8 cellular contexts compared by ENCODE assay signal in genomic region chr12:106956048-106956935, GRCh38. TPM values are rescaled to one million over a fixed set of nuclear protein-coding genes. Genes with fewer than 3 reads are reported as not detected.
DNase-seq lines count a peak whose midpoint lies in the region; ATAC-seq and TF ChIP-seq lines count a peak whose summit lies in the region.

No MANE protein-coding gene starts in this region.

- H3K9me3 ChIP-seq in Caco-2 (no peaks in the 10 kb centered on the region), HUES6 (ENCODE audit: control insufficient read depth, insufficient read depth, low read depth, low read length) (peaks cover 3% of the 10 kb centered on the region; the same call in 1 of the 2 replicates), neural progenitor cell (ENCODE audit: low read depth) (no peaks in the 10 kb centered on the region)

- H3K4me3 ChIP-seq in Caco-2 (ENCODE audit: low read depth, low read length): peak overlapping the region; percentile 65
- H3K4me3 ChIP-seq in HUES6 (ENCODE audit: low read depth, low read length): peak overlapping the region; percentile 79
- peak overlapping the region; percentile 81 for H3K4me3 ChIP-seq in neural progenitor cell

- no peaks in the 10 kb centered on the region; the same call in 1 of the 2 replicates for H3K4me1 ChIP-seq in Caco-2
- peaks cover 4% of the 10 kb centered on the region; the same call in 1 of the 2 replicates for H3K4me1 ChIP-seq in HUES6 (ENCODE audit: control insufficient read depth, insufficient read depth, low read length)
- peaks cover 30% of the 10 kb centered on the region for H3K4me1 ChIP-seq in foreskin keratinocyte
- no peaks in the 10 kb centered on the region for H3K4me1 ChIP-seq in neural progenitor cell

- peak; percentile 64 to 75 for DNase-seq in Caco-2
- peak; percentile 66 for DNase-seq in RPMI8226
- peak; percentile 28 for DNase-seq in activated gamma-delta T cell treated with anti-CD3 and anti-CD28 coated beads, Interleukin-2, amount 50 U/mL, for 16 hours (ENCODE audit: low read depth)
- DNase-seq in foreskin keratinocyte: peak; percentile 69 to 86
- DNase-seq in neural progenitor cell (ENCODE audit: low spot score): peak; percentile 62
- DNase-seq in substantia nigra (lab: John Stamatoyannopoulos, UW): peak in 44 of 49 donors; percentile 9 to 85 (median 58)

- TF ChIP-seq CTCF in Caco-2 (IDR thresholded peaks at IDR 0.05; ENCODE audit: insufficient read depth in 1 of 2, low read depth in 1 of 2, low read length in 1 of 2, severe bottlenecking in 1 of 2, unreplicated experiment in 1 of 2) (peak in 1 of 2 experiments; percentile 8), foreskin keratinocyte (conservative IDR thresholded peaks at IDR 0.05) (peak; percentile 26), neural progenitor cell (IDR thresholded peaks at IDR 0.05) (peak; percentile 50)

- no peaks in the 10 kb centered on the region for H3K36me3 ChIP-seq in Caco-2 (ENCODE audit: control insufficient read depth, insufficient read depth, low read length)
- H3K36me3 ChIP-seq in HUES6 (ENCODE audit: control insufficient read depth, insufficient read depth, low read length): no peaks in the 10 kb centered on the region
- H3K36me3 ChIP-seq in neural progenitor cell: no peaks in the 10 kb centered on the region

- H3K4me1 Mint-ChIP-seq in Caco-2 (ENCODE audit: low read depth, unreplicated experiment): peaks cover 6% of the 10 kb centered on the region
- peaks cover 23% of the 10 kb centered on the region for H3K4me1 Mint-ChIP-seq in neural progenitor cell

- peak overlapping the region; percentile 90 for H3K4me2 ChIP-seq in neural progenitor cell

- POLR2A ChIA-PET in Caco-2 (lab: Charles Lee): interaction anchor here (0.6 to 1.8 kb wide), 9 partner anchors 9 to 1216 kb away, joined by 3 to 12 read pairs (median 5); partner anchors contain the start of genes MTERF2 and POLR3B

- peak overlapping the region; percentile 92 for H3K9ac ChIP-seq in HUES6 (ENCODE audit: low read length)
- H3K9ac ChIP-seq in neural progenitor cell: peak overlapping the region; percentile 59

- H2AFZ ChIP-seq in neural progenitor cell (replicated peaks): peak overlapping the region; percentile 70

- intact Hi-C loops in Caco-2 (cut with micrococcal nuclease; ENCODE audit: unreplicated experiment): loop anchor here (5.0 kb wide), 1 partner anchor 184 kb away; the partner anchor contains the start of gene RIC8B

- H3K27ac ChIP-seq in HUES6 (ENCODE audit: low read depth, low read length): peak overlapping the region; percentile 84; the same call in 1 of the 2 replicates
- peak overlapping the region; percentile 85 for H3K27ac ChIP-seq in foreskin keratinocyte
- H3K27ac ChIP-seq in neural progenitor cell: peak overlapping the region; percentile 91
- peak overlapping the region; percentile 83 for H3K27ac ChIP-seq in substantia nigra (ENCODE audit: low read depth, low read length, poor library complexity, severe bottlenecking)

- H3K36me3 Mint-ChIP-seq in Caco-2 (ENCODE audit: insufficient read depth, unreplicated experiment) (peaks cover 11% of the 10 kb centered on the region), neural progenitor cell (no peaks in the 10 kb centered on the region)

- CTCF ChIA-PET in Caco-2 (lab: Charles Lee): interaction anchor here (0.6 to 1.5 kb wide), 5 partner anchors 14 to 598 kb away, joined by 3 to 7 read pairs (median 5); partner anchors contain the start of gene POLR3B

- no peaks in the 10 kb centered on the region for H3K9me3 Mint-ChIP-seq in Caco-2 (ENCODE audit: unreplicated experiment)
- H3K9me3 Mint-ChIP-seq in neural progenitor cell: peaks cover 7% of the 10 kb centered on the region

- no TSS peak for BruUV-seq in Caco-2 (replicated peaks; lab: Mats Ljungman, UMichigan)

- H3K4me3 Mint-ChIP-seq in Caco-2 (ENCODE audit: unreplicated experiment) (peak overlapping the region; percentile 97), neural progenitor cell (peak overlapping the region; percentile 100)

- H3F3A ChIP-seq in neural progenitor cell (ENCODE audit: low read depth): peaks cover 22% of the 10 kb centered on the region

- peaks cover 14% of the 10 kb centered on the region for H4K20me1 ChIP-seq in neural progenitor cell (ENCODE audit: low read depth)

- peaks cover 35% of the 10 kb centered on the region for H3K79me2 ChIP-seq in neural progenitor cell (ENCODE audit: low read depth)

- no peaks in the 10 kb centered on the region for H3K27me3 Mint-ChIP-seq in Caco-2 (ENCODE audit: insufficient read depth, unreplicated experiment)
- peaks cover 3% of the 10 kb centered on the region for H3K27me3 Mint-ChIP-seq in neural progenitor cell (ENCODE audit: insufficient read depth, low read depth)

- H3K27ac Mint-ChIP-seq in Caco-2 (ENCODE audit: unreplicated experiment) (peak overlapping the region; percentile 99), neural progenitor cell (peak overlapping the region; percentile 98)

- H3K27me3 ChIP-seq in Caco-2 (replicated peaks; ENCODE audit: control insufficient read depth, insufficient read depth, low read length): no peaks in the 10 kb centered on the region
- H3K27me3 ChIP-seq in HUES6 (ENCODE audit: control insufficient read depth, insufficient read depth, low read length): peaks cover 12% of the 10 kb centered on the region; the same call in 1 of the 2 replicates
- H3K27me3 ChIP-seq in foreskin keratinocyte: no peaks in the 10 kb centered on the region
- peaks cover 9% of the 10 kb centered on the region for H3K27me3 ChIP-seq in neural progenitor cell

- ATAC-seq in GM21360 (IDR thresholded peaks at IDR 0.05; ENCODE audit: unreplicated experiment) (peak; percentile 34), foreskin keratinocyte (peak; percentile 64)

RNA-seq across cellular contexts. Expression of gene TMEM263, which starts 0.6 kb away (rescaled TPM):
- 31.6 and 32.7 TPM in 2 replicates for total RNA-seq in Caco-2 (2022)
- total RNA-seq in foreskin keratinocyte: 38.5 and 50.9 TPM in 2 replicates
- polyA plus RNA-seq in foreskin keratinocyte: 17.9 and 19.1 TPM in 2 replicates
- total RNA-seq in neural progenitor cell (ENCODE audit: low replicate concordance): 25.8 and 39.7 TPM in 2 replicates

RNA-seq across cellular contexts. Expression of gene MTERF2, which starts 30.7 kb away (rescaled TPM):
- 9.8 and 10.1 TPM in 2 replicates for total RNA-seq in Caco-2 (2022)
- total RNA-seq in foreskin keratinocyte: 4.1 and 5.5 TPM in 2 replicates
- 3.6 and 4.4 TPM in 2 replicates for polyA plus RNA-seq in foreskin keratinocyte
- 16.5 and 25.1 TPM in 2 replicates for total RNA-seq in neural progenitor cell (ENCODE audit: low replicate concordance)

Comparison
In these comparisons a context has a peak if more than half of its experiments do, and no peak if none do; other contexts are left out.
1. Peak in every context shown above with its lines: DNase-seq, ATAC-seq, H3K4me3 ChIP-seq and H3K27ac ChIP-seq.